In the genomic region with DNA sequence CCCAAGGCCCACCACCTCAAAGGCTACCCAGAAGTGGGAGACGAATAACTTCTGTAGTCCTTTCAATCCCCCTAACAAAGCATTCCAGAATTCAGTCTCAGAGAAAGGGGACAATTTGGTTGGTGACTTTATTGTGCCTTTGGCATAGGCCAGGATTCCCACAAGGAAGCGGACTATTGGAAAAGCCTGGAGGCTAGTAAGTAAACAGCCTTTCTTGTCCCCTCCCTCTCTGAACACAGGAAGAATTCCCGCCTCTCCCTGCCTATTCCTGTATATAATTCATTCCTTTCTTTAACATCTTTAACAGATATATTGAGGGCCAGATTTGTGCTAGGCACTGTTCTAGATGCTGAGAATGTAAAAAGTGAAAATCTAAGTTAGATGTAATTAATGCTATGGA, we compare ENCODE assay signal across 19 cellular contexts. TPM values are rescaled to one million over a fixed set of nuclear protein-coding genes. Genes with fewer than 3 reads are reported as not detected.
A peak's percentile ranks its signal among the peaks of the same experiment; 100 is the strongest.
DNase-seq lines count a peak whose midpoint lies in the region; ATAC-seq and TF ChIP-seq lines count a peak whose summit lies in the region.
"Had no signal": no experiment of that assay in that cellular context is flagged by ENCODE, and none has a peak within 500 bp of the region (broad histone marks: within the 10 kb centered on the region; RNA-seq: fewer than 3 reads in every experiment).

No MANE protein-coding gene starts in this region.

- H3K36me3 ChIP-seq in mucosa of rectum (ENCODE audit: control insufficient read depth in 2 of 2, insufficient read depth in 2 of 2, low read length in 2 of 2): peaks cover 10 to 25% of the 10 kb centered on the region in 2 donors

- H3K27ac ChIP-seq in VCaP (peak overlapping the region; percentile 70), mucosa of rectum (ENCODE audit: low read depth in 2 of 2, low read length in 2 of 2) (peak overlapping the region; percentile 75 to 77)
- H3K27ac ChIP-seq: 22Rv1; A549; BLaER1 treated with 17β-estradiol and CSF1 and Interleukin-3, amounts not matched to agents 10 nM and 100 nM; C4-2B had no signal

- intact Hi-C loops in left colon (cut with DNase I, micrococcal nuclease) (no loop called here), posterior cingulate gyrus (cut with DNase I) (no loop called here)

- no peak overlapping the region for H3K9ac ChIP-seq in mucosa of rectum (ENCODE audit: low read depth in 1 of 2, low read length in 2 of 2)
- H3K9ac ChIP-seq: BLaER1 treated with 17β-estradiol and CSF1 and Interleukin-3, amounts not matched to agents 10 nM and 100 nM had no signal

- peak; percentile 3 for DNase-seq in ELF-1 (ENCODE audit: low read depth, low spot score)
- no peak for DNase-seq in left colon
- no peak for DNase-seq in posterior cingulate gyrus
- DNase-seq in amygdala (lab: John Stamatoyannopoulos, UW): no peak
- no peak for DNase-seq in HT-29 (ENCODE audit: low spot score)
- DNase-seq: AML-193; Caco-2; Calu3; CD4-positive, alpha-beta T cell; CD8-positive, alpha-beta T cell; DMS79 treated with DMSO at 0.1 percent for 48 hours; GDM1 had no signal

- H3K4me3 ChIP-seq in mucosa of rectum (ENCODE audit: low read length in 2 of 2): no peak overlapping the region
- H3K4me3 ChIP-seq: A549; BLaER1 treated with 17β-estradiol and CSF1 and Interleukin-3, amounts not matched to agents 10 nM and 100 nM; GM12878 had no signal

- ATAC-seq in left colon: peak; percentile 61
- ATAC-seq: A549; CD8-positive, alpha-beta T cell; GM12878 had no signal

- TF ChIP-seq CTCF in VCaP (conservative IDR thresholded peaks at IDR 0.05): no peak

- no peaks in the 10 kb centered on the region for H3K9me3 ChIP-seq in mucosa of rectum (ENCODE audit: control insufficient read depth in 2 of 2, low read length in 2 of 2)
- H3K9me3 ChIP-seq: A549; BLaER1 treated with 17β-estradiol and CSF1 and Interleukin-3, amounts not matched to agents 10 nM and 100 nM; Caco-2 had no signal

- peaks cover 0 to 8% of the 10 kb centered on the region in 2 donors for H3K4me1 ChIP-seq in mucosa of rectum (ENCODE audit: control insufficient read depth in 2 of 2, insufficient read depth in 2 of 2, low read length in 2 of 2)
- H3K4me1 ChIP-seq: A549; BLaER1 treated with 17β-estradiol and CSF1 and Interleukin-3, amounts not matched to agents 10 nM and 100 nM; Caco-2 had no signal

- no peaks in the 10 kb centered on the region for H3K27me3 ChIP-seq in mucosa of rectum (ENCODE audit: control insufficient read depth in 2 of 2, insufficient read depth in 2 of 2, low read length in 2 of 2)
- H3K27me3 ChIP-seq: BLaER1 treated with 17β-estradiol and CSF1 and Interleukin-3, amounts not matched to agents 10 nM and 100 nM had no signal

RNA-seq across cellular contexts. Expression of a gene that starts 36.1 kb away (rescaled TPM):
- total RNA-seq in left colon: 10 to 100 TPM; 11.9 to 12.5 TPM
- total RNA-seq in HT-29 (2014; rRNA removed; shearing (Covaris generic)): 10.2 and 11.6 TPM in 2 replicates

RNA-seq across cellular contexts. Expression of a gene that starts 43.2 kb away (rescaled TPM):
- total RNA-seq in left colon: 10 to 100 TPM; 21.6 to 26.2 TPM
- total RNA-seq in HT-29 (2014; rRNA removed; shearing (Covaris generic)): 23.6 and 28.3 TPM in 2 replicates
